18 cellular contexts compared by ENCODE assay signal in the genomic region with DNA sequence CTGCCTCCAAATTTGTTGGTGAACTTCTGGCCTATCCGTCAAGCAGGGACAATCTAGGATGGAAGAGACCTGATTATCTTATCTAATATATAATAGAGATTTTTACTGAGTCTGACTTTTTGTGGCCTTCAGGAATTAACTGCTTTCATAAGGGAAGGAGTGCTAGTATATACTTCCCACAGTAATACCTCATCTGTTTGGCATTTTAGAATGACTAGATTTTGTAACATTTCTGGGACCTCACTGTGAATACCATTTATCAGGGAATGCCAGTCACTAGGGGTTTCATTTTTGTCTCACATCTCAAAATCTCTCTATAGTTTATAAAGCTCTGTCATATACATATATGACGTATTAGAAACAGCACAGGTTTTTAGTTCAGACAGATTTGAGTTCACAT.
DNase-seq lines count a peak whose midpoint lies in the region; TF ChIP-seq lines count a peak whose summit lies in the region.
"Had no signal": no experiment of that assay in that cellular context is flagged by ENCODE, and none has a peak within 500 bp of the region (broad histone marks: within the 10 kb centered on the region; RNA-seq: fewer than 3 reads in every experiment).

No MANE protein-coding gene starts in this region.

- no peaks in the 10 kb centered on the region for H4K20me1 ChIP-seq in MM.1S (ENCODE audit: insufficient read depth, low read length)

- no peaks in the 10 kb centered on the region for H3K36me3 ChIP-seq in MM.1S (replicated peaks; ENCODE audit: insufficient read depth, low read length)

- DNase-seq in ELR (ENCODE audit: low read depth) (peak; percentile 3), amniotic epithelial cell (ENCODE audit: low read depth) (peak; percentile 30), fibroblast of peridontal ligament (ENCODE audit: extremely low read depth) (peak; percentile 67), stromal cell of bone marrow (ENCODE audit: low read depth) (peak; percentile 4), NCI-H146 treated with DMSO at 0.1 percent for 48 hours (lab: John Stamatoyannopoulos, UW; ENCODE audit: unreplicated experiment) (no peak), MM.1S (no peak), erythroblast (lab: John Stamatoyannopoulos, UW) (no peak)
- DNase-seq: AML-193, DMS79 treated with DMSO at 0.1 percent for 48 hours, GDM1, KG1, MV-4-11, NCI-H1930, NCI-H226, PC-3, RPMI8226, SIG-M5 had no signal

- H3K9me3 ChIP-seq in MM.1S (replicated peaks; ENCODE audit: insufficient read depth, low read length): no peaks in the 10 kb centered on the region

- TF ChIP-seq CTCF in MM.1S (IDR thresholded peaks at IDR 0.05; ENCODE audit: low read length): no peak

- H3K4me1 ChIP-seq in MM.1S (ENCODE audit: low read length): no peaks in the 10 kb centered on the region

- no peak overlapping the region for H3K27ac ChIP-seq in MM.1S (ENCODE audit: low read length)

- no peaks in the 10 kb centered on the region for H3K27me3 ChIP-seq in MM.1S (replicated peaks; ENCODE audit: insufficient read depth, low read length)

- TF ChIP-seq POLR2A in erythroblast (IDR thresholded peaks at IDR 0.05; ENCODE audit: low read length): no peak

- no peaks in the 10 kb centered on the region for H3F3A ChIP-seq in MM.1S (ENCODE audit: insufficient read depth, low read length)

- no peaks in the 10 kb centered on the region for H3K9me2 ChIP-seq in MM.1S (replicated peaks; ENCODE audit: insufficient read depth, low read length)

- no peak overlapping the region for H3K4me3 ChIP-seq in MM.1S (ENCODE audit: low read length)
- H3K4me3 ChIP-seq: GM12878 had no signal

- no peak overlapping the region for H3K9ac ChIP-seq in MM.1S (ENCODE audit: low read length)

- no peak overlapping the region for H2AFZ ChIP-seq in MM.1S (ENCODE audit: low read length)

- H3K79me2 ChIP-seq in MM.1S (ENCODE audit: low read length): no peaks in the 10 kb centered on the region

- no peak overlapping the region for H3K4me2 ChIP-seq in MM.1S (ENCODE audit: low read depth, low read length)

Comparison
In these comparisons a context has a peak if more than half of its experiments do, and no peak if none do; other contexts are left out.
1. DNase-seq: peak in ELR (single experiment), amniotic epithelial cell (single experiment), fibroblast of peridontal ligament (single experiment) and stromal cell of bone marrow (single experiment); none in NCI-H146 treated with DMSO at 0.1 percent for 48 hours (single experiment), MM.1S (single experiment) and erythroblast (0 of 2).